ENCODE assay signal across 8 cellular contexts in genomic region chr15:51731549-51732267, GRCh38. TPM values are rescaled to one million over a fixed set of nuclear protein-coding genes. Genes with fewer than 3 reads are reported as not detected.
DNase-seq lines count a peak whose midpoint lies in the region; ATAC-seq, FAIRE-seq and TF ChIP-seq lines count a peak whose summit lies in the region.

No MANE protein-coding gene starts in this region.

- no peak overlapping the region for H3K27ac ChIP-seq in A549

- DNase-seq in A549 (ENCODE audit: low read depth in 1 of 2, low spot score in 1 of 2) = no peak
- DNase-seq in RPMI7951 (ENCODE audit: low read depth) = peak; percentile 62
- DNase-seq in cardiac fibroblast (ENCODE audit: low read depth in 2 of 2) = peak; percentile 72 to 80
- DNase-seq in mucosa of gallbladder (ENCODE audit: low spot score) = peak; percentile 29
- DNase-seq in cerebellar cortex (ENCODE audit: low spot score) = no peak
- DNase-seq in posterior cingulate gyrus = no peak

- H3K4me3 ChIP-seq in A549 (no peak overlapping the region), cardiac fibroblast (replicated peaks in 1 of 2; ENCODE audit: low read depth in 2 of 2, low read length in 2 of 2) (peak overlapping the region in 1 of 2 donors; percentile 32)

- TF ChIP-seq EP300 in A549 (IDR thresholded peaks at IDR 0.05) = no peak

- 0 out of 3 replicates have a peak overlapping the region, but pooled peaks have one; percentile 2 for H3K4me2 ChIP-seq in A549

- WGBS in A549 (ENCODE audit: missing lambda C conversion rate) = 82% methylated on average over 5 of the region's 5 CpGs

- intact Hi-C loops in posterior cingulate gyrus (cut with DNase I) = no loop called here

- no peak for TF ChIP-seq POLR2A in A549 (IDR thresholded peaks at IDR 0.05; ENCODE audit: low read length)

- POLR2A ChIA-PET in A549 (lab: Yijun Ruan, JAX) = no interaction called here

- TF ChIP-seq RAD21 in A549 (conservative IDR thresholded peaks at IDR 0.05 in 1 of 2, IDR thresholded peaks at IDR 0.05 in 1 of 2) = no peak

- TF ChIP-seq CTCF in A549 (IDR thresholded peaks at IDR 0.05) = no peak
- TF ChIP-seq CTCF in cardiac fibroblast (IDR thresholded peaks at IDR 0.05; ENCODE audit: low read depth, low read length) = no peak

- peaks cover 20% of the 10 kb centered on the region for H3K4me1 ChIP-seq in A549

- FAIRE-seq in A549 (lab: Jason Lieb, UNC) = no peak

- CTCF ChIA-PET in A549 (lab: Yijun Ruan, JAX) = interaction anchor here (1.3 to 9.8 kb wide), 3 partner anchors 15 to 82 kb away, joined by 3 to 73 read pairs (median 34); no protein-coding TSS in a partner anchor

- ATAC-seq in A549 (no peak), GM18861 (IDR thresholded peaks at IDR 0.05; ENCODE audit: unreplicated experiment) (peak; percentile 43), HG03025 (IDR thresholded peaks at IDR 0.05; ENCODE audit: low FRiP score, unreplicated experiment) (peak; percentile 65)

- no peaks in the 10 kb centered on the region for H3K9me3 ChIP-seq in A549

TF ChIP-seq in A549, 52 proteins besides CTCF, POLR2A, EP300 and RAD21:
- no peak for TF ChIP-seq EHMT2 (IDR thresholded peaks at IDR 0.05; ENCODE audit: low read depth)
- TF ChIP-seq KDM1A (IDR thresholded peaks at IDR 0.05; ENCODE audit: low read depth) = no peak
- no peak for TF ChIP-seq CBX2 (IDR thresholded peaks at IDR 0.05; ENCODE audit: borderline replicate concordance, low read depth)
- TF ChIP-seq HEYL (CRISPR knock-in tag; IDR thresholded peaks at IDR 0.05) = no peak
- no peak for TF ChIP-seq RFX5 (IDR thresholded peaks at IDR 0.05)
- no peak for TF ChIP-seq JUN (IDR thresholded peaks at IDR 0.05)
- TF ChIP-seq FOXS1 (CRISPR knock-in tag; IDR thresholded peaks at IDR 0.05) = no peak
- no peak for TF ChIP-seq MAX (IDR thresholded peaks at IDR 0.05)
- no peak for TF ChIP-seq RCOR1 (IDR thresholded peaks at IDR 0.05; ENCODE audit: low read depth, low read length)
- no peak for TF ChIP-seq ZNF302 (CRISPR knock-in tag; IDR thresholded peaks at IDR 0.05)
- no peak for TF ChIP-seq HOXB5 (CRISPR knock-in tag; IDR thresholded peaks at IDR 0.05)
- TF ChIP-seq RNF2 (IDR thresholded peaks at IDR 0.05; ENCODE audit: borderline replicate concordance, low read depth) = no peak
- no peak for TF ChIP-seq TP53 (CRISPR knock-in tag; IDR thresholded peaks at IDR 0.05)
- TF ChIP-seq NFE2L2 (conservative IDR thresholded peaks at IDR 0.05; ENCODE audit: low read length) = no peak
TF ChIP-seq in A549: peak in this region for 0.

RNA-seq across cellular contexts. Expression of gene LYSMD2, which starts 5.7 kb away (rescaled TPM):
- polyA plus RNA-seq in A549 (2011; rRNA removed) (29.2 and 32.1 TPM in 2 replicates), A549 (2017; fragmentation: RNase III; extraction: RNeasy Plus Mini Kit Qiagen cat#74134 plus additional on column Dnase treatment) (16.9 to 18.5 TPM (median 18.3 TPM) in 3 replicates)
- 11.8 and 14.3 TPM in 2 replicates for polyA plus RNA-seq in A549 (2012; cell fraction: cytosol; rRNA removed)
- 6.2 and 9.6 TPM in 2 replicates for polyA plus RNA-seq in A549 (2012; cell fraction: nucleus; rRNA removed)
- 2.7 and 4.0 TPM in 2 replicates for polyA minus RNA-seq in A549 (2011; rRNA and poly(A)+ RNA removed)
- total RNA-seq in RPMI7951 (2014; rRNA removed; shearing (Covaris generic)) = 16.7 and 17.5 TPM in 2 replicates
- total RNA-seq in mucosa of gallbladder = 18.2 TPM

RNA-seq across cellular contexts. Expression of gene TMOD2, which starts 19.7 kb away (rescaled TPM):
- polyA plus RNA-seq in A549 (2011; rRNA removed) (2.5 and 2.8 TPM in 2 replicates), A549 (2017; fragmentation: RNase III; extraction: RNeasy Plus Mini Kit Qiagen cat#74134 plus additional on column Dnase treatment) (1.6 to 2.1 TPM (median 2.0 TPM) in 3 replicates)
- 0.24 and 0.30 TPM in 2 replicates for polyA plus RNA-seq in A549 (2012; cell fraction: cytosol; rRNA removed)
- polyA plus RNA-seq in A549 (2012; cell fraction: nucleus; rRNA removed) = 0.18 and 0.31 TPM in 2 replicates
- polyA minus RNA-seq in A549 (2011; rRNA and poly(A)+ RNA removed) = 1.2 and 1.4 TPM in 2 replicates
- 4.1 and 4.8 TPM in 2 replicates for total RNA-seq in RPMI7951 (2014; rRNA removed; shearing (Covaris generic))
- total RNA-seq in mucosa of gallbladder = 14.0 TPM

RNA-seq across cellular contexts. Expression of gene SCG3, which starts 50.4 kb away (rescaled TPM):
- 0.03 TPM in 1 of 2 replicates, not detected in the other for polyA plus RNA-seq in A549 (2011; rRNA removed)
- 0.01 TPM in 1 of 2 replicates, not detected in the other for polyA plus RNA-seq in A549 (2012; cell fraction: cytosol; rRNA removed)
- polyA plus RNA-seq in A549 (2012; cell fraction: nucleus; rRNA removed) = not detected in 2 replicates
- 0.03 TPM in 1 of 3 replicates, not detected in the others for polyA plus RNA-seq in A549 (2017; fragmentation: RNase III; extraction: RNeasy Plus Mini Kit Qiagen cat#74134 plus additional on column Dnase treatment)
- polyA minus RNA-seq in A549 (2011; rRNA and poly(A)+ RNA removed) = not detected in 2 replicates
- not detected in 2 replicates for total RNA-seq in RPMI7951 (2014; rRNA removed; shearing (Covaris generic))
- total RNA-seq in mucosa of gallbladder = 0.40 TPM

Comparison
In these comparisons a context has a peak if more than half of its experiments do, and no peak if none do; other contexts are left out.
1. ATAC-seq: peak in GM18861 (single experiment) and HG03025 (single experiment); none in A549 (0 of 2).
2. DNase-seq: peak in RPMI7951 (single experiment), cardiac fibroblast (2 of 2) and mucosa of gallbladder (single experiment); none in A549 (0 of 2), cerebellar cortex (single experiment) and posterior cingulate gyrus (0 of 10).